In genomic region chr7:156907656-156908055, GRCh38 we compare ENCODE assay signal across 17 cellular contexts.
DNase-seq lines count a peak whose midpoint lies in the region; ATAC-seq and TF ChIP-seq lines count a peak whose summit lies in the region.
"Had no signal": no experiment of that assay in that cellular context is flagged by ENCODE, and none has a peak within 500 bp of the region (broad histone marks: within the 10 kb centered on the region; RNA-seq: fewer than 3 reads in every experiment).

No MANE protein-coding gene starts in this region.

- H3K27ac ChIP-seq in 22Rv1, result peak overlapping the region; percentile 45
- H3K27ac ChIP-seq in coronary artery, result peak overlapping the region in 1 of 2 donors; percentile 11
- H3K27ac ChIP-seq: brain microvascular endothelial cell, vagina had no signal

- no peak for ATAC-seq in GM19397 (IDR thresholded peaks at IDR 0.05; ENCODE audit: unreplicated experiment)
- ATAC-seq in GM18520 (IDR thresholded peaks at IDR 0.05; ENCODE audit: unreplicated experiment), result no peak
- ATAC-seq: natural killer cell treated with Interleukin-12 subunit alpha and Interleukin-12 subunit beta and Interleukin-15 and Interleukin-18, amount 100 ng/mL, for 72 hours; Right ventricle myocardium inferior; stimulated activated naive CD8-positive, alpha-beta T cell treated with anti-CD3 and anti-CD28 coated beads, Interleukin-15, amount 100 ng/mL, for 72 hours had no signal

- peak; percentile 62 for DNase-seq in ELR (ENCODE audit: low read depth)
- peak; percentile 50 for DNase-seq in NCI-H226
- DNase-seq in fibroblast of mammary gland (ENCODE audit: low read depth), result peak; percentile 90
- no peak for DNase-seq in coronary artery (ENCODE audit: low spot score)
- DNase-seq in COLO829 (ENCODE audit: low spot score), result no peak
- DNase-seq: activated CD4-positive, CD25-positive, alpha-beta regulatory T cell treated with anti-CD3 and anti-CD28 coated beads, Interleukin-2, amount 50 U/mL, for 72 hours; brain microvascular endothelial cell; GOT3; NK-92 treated with Interleukin-12 subunit alpha and Interleukin-12 subunit beta, amount 100 ng/mL, for 24 hours; stimulated activated naive CD8-positive, alpha-beta T cell treated with anti-CD3 and anti-CD28 coated beads, Interleukin-15, amount 100 ng/mL, for 72 hours; T-helper 2 cell had no signal

- TF ChIP-seq CTCF in 22Rv1 (IDR thresholded peaks at IDR 0.05), result no peak
- TF ChIP-seq CTCF in fibroblast of mammary gland (conservative IDR thresholded peaks at IDR 0.05; ENCODE audit: control insufficient read depth, insufficient read depth, low read depth, low read length), result no peak
- no peak for TF ChIP-seq CTCF in coronary artery (IDR thresholded peaks at IDR 0.05)

- H3K4me3 ChIP-seq in fibroblast of mammary gland (ENCODE audit: control insufficient read depth, low read depth, low read length) (no peak overlapping the region), coronary artery (no peak overlapping the region)
- H3K4me3 ChIP-seq: vagina had no signal

Comparison
In these comparisons a context has a peak if more than half of its experiments do, and no peak if none do; other contexts are left out.
1. DNase-seq: peak in ELR (single experiment), NCI-H226 (single experiment) and fibroblast of mammary gland (single experiment); none in coronary artery (single experiment) and COLO829 (single experiment).